ENCODE assay signal across 32 cellular contexts in genomic region chr12:70698345-70698744, GRCh38.
"Had no signal": no experiment of that assay in that cellular context is flagged by ENCODE, and none has a peak within 500 bp of the region (broad histone marks: within the 10 kb centered on the region; RNA-seq: fewer than 3 reads in every experiment).

No MANE protein-coding gene starts in this region.

- DNase-seq: activated CD4-positive, alpha-beta T cell treated with anti-CD3 and anti-CD28 coated beads for 36 hours; activated CD4-positive, alpha-beta T cell treated with anti-CD3 and anti-CD28 coated beads, Interleukin-2, amount 10 ng/mL, durations not matched to agents 7 days and 5 days; activated CD4-positive, alpha-beta T cell treated with anti-CD3 and anti-CD28 coated beads, Interleukin-2, amount 50 U/mL, for 48 hours; activated CD8-positive, alpha-beta T cell treated with anti-CD3 and anti-CD28 coated beads, Interleukin-2, amount 10 ng/mL, durations not matched to agents 7 days and 5 days; activated gamma-delta T cell; activated naive CD4-positive, alpha-beta T cell treated with Interleukin-2 at 50 U/mL for 16 hours; activated naive CD8-positive, alpha-beta T cell treated with anti-CD3 and anti-CD28 coated beads, Interleukin-2, amount 10 ng/mL, durations not matched to agents 7 days and 5 days; activated T-cell treated with anti-CD3 and anti-CD28 coated beads, Interleukin-2, amount 50 U/mL, for 24 hours; body of pancreas; Kasumi-1; KG1; MG63; MV-4-11; NCI-H1092; NCI-H1436 treated with DMSO at 0.1 percent for 48 hours; NCI-H1694 treated with DMSO at 0.1 percent for 48 hours; NCI-H2029 treated with DMSO at 0.1 percent for 48 hours; NCI-H2107; NCI-H2171; NCI-H510A; NCI-H526; NCI-H748 treated with DMSO at 0.1 percent for 48 hours; NK-92 treated with Interleukin-12 subunit alpha and Interleukin-12 subunit beta, amount 100 ng/mL, for 24 hours; Right ventricle myocardium superior; SW 1271; T-helper 1 cell; T-helper 2 cell; T-helper 9 cell had no signal

- ATAC-seq: activated CD4-positive, alpha-beta T cell treated with anti-CD3 and anti-CD28 coated beads for 36 hours; activated CD4-positive, CD25-positive, alpha-beta regulatory T cell treated with anti-CD3 and anti-CD28 coated beads, Interleukin-2, amount 50 U/mL, for 24 hours; activated CD8-positive, alpha-beta T cell treated with anti-CD3 and anti-CD28 coated beads, Interleukin-2, amount 10 ng/mL, durations not matched to agents 7 days and 5 days; body of pancreas; WTC11 had no signal

- H3K4me1 ChIP-seq: body of pancreas, breast epithelium had no signal

- H3K9me3 ChIP-seq: body of pancreas, breast epithelium, MG63 had no signal

- H3K4me3 ChIP-seq: body of pancreas, breast epithelium, MG63 had no signal

- H3K27me3 ChIP-seq: body of pancreas, breast epithelium, MG63 had no signal

- H3K36me3 ChIP-seq: breast epithelium, MG63 had no signal

- FAIRE-seq: astrocyte had no signal

- H3K27ac ChIP-seq: body of pancreas, breast epithelium had no signal
